In genomic region chrX:104376937-104377336, GRCh38 we compare ENCODE assay signal across 18 cellular contexts.
DNase-seq lines count a peak whose midpoint lies in the region; ATAC-seq and TF ChIP-seq lines count a peak whose summit lies in the region.
"Had no signal": no experiment of that assay in that cellular context is flagged by ENCODE, and none has a peak within 500 bp of the region (broad histone marks: within the 10 kb centered on the region; RNA-seq: fewer than 3 reads in every experiment).

No MANE protein-coding gene starts in this region.

- TF ChIP-seq CTCF in mammary epithelial cell (conservative IDR thresholded peaks at IDR 0.05 in 1 of 2, IDR thresholded peaks at IDR 0.05 in 1 of 2; ENCODE audit: extremely low read depth in 1 of 2, insufficient read depth in 1 of 2, low read depth in 1 of 2, low read length in 2 of 2) (no peak), breast epithelium (IDR thresholded peaks at IDR 0.05) (no peak), epithelial cell of esophagus (IDR thresholded peaks at IDR 0.05; ENCODE audit: insufficient read depth, low read depth, low read length, missing control alignments) (no peak), foreskin keratinocyte (conservative IDR thresholded peaks at IDR 0.05) (no peak)

- no peaks in the 10 kb centered on the region for H3K36me3 ChIP-seq in mammary epithelial cell (ENCODE audit: insufficient read depth, low read length)
- H3K36me3 ChIP-seq in breast epithelium = no peaks in the 10 kb centered on the region
- H3K36me3 ChIP-seq: BLaER1 treated with 17β-estradiol and CSF1 and Interleukin-3, amounts not matched to agents 10 nM and 100 nM had no signal

- H3K9me3 ChIP-seq in mammary epithelial cell (replicated peaks; ENCODE audit: insufficient read depth, low read length) = no peaks in the 10 kb centered on the region
- no peaks in the 10 kb centered on the region for H3K9me3 ChIP-seq in breast epithelium
- H3K9me3 ChIP-seq: A549; BLaER1 treated with 17β-estradiol and CSF1 and Interleukin-3, amounts not matched to agents 10 nM and 100 nM; Caco-2 had no signal

- dilution Hi-C loops in mammary epithelial cell (cut with HindIII; ENCODE audit: low sequenced_read_pairs) = no loop called here

- H3K27me3 ChIP-seq in mammary epithelial cell (ENCODE audit: insufficient read depth, low read length) (no peaks in the 10 kb centered on the region), breast epithelium (peaks cover 0 to 52% of the 10 kb centered on the region in 2 donors), foreskin keratinocyte (no peaks in the 10 kb centered on the region)
- H3K27me3 ChIP-seq: BLaER1 treated with 17β-estradiol and CSF1 and Interleukin-3, amounts not matched to agents 10 nM and 100 nM had no signal

- intact Hi-C loops in mammary epithelial cell (cut with micrococcal nuclease) = no loop called here
- intact Hi-C loops in breast epithelium (cut with DNase I; ENCODE audit: low total_unique reads) = no loop called here
- intact Hi-C loops in Right ventricle myocardium superior (cut with DNase I) = no loop called here

- BruUV-seq in mammary epithelial cell (replicated peaks; lab: Mats Ljungman, UMichigan) = no TSS peak

- no peak for TF ChIP-seq POLR2A in breast epithelium (IDR thresholded peaks at IDR 0.05)

- H3K27ac ChIP-seq in mammary epithelial cell (ENCODE audit: insufficient read depth, low read depth, low read length) (no peak overlapping the region), breast epithelium (no peak overlapping the region), foreskin keratinocyte (no peak overlapping the region)
- H3K27ac ChIP-seq: 22Rv1; A549; BLaER1 treated with 17β-estradiol and CSF1 and Interleukin-3, amounts not matched to agents 10 nM and 100 nM; C4-2B had no signal

- no peak overlapping the region for H3K9ac ChIP-seq in mammary epithelial cell (ENCODE audit: insufficient read depth, low read length)
- H3K9ac ChIP-seq: BLaER1 treated with 17β-estradiol and CSF1 and Interleukin-3, amounts not matched to agents 10 nM and 100 nM had no signal

- H2AFZ ChIP-seq in mammary epithelial cell (ENCODE audit: low read depth, low read length) = peak overlapping the region; percentile 81

- in situ Hi-C loops in mammary epithelial cell (cut with MboI; ENCODE audit: low sequenced_read_pairs in 2 of 2) = no loop called here

- no peak overlapping the region for H3K4me2 ChIP-seq in mammary epithelial cell (ENCODE audit: insufficient read depth, low read depth, low read length)
- H3K4me2 ChIP-seq: A549; BLaER1 treated with 17β-estradiol and CSF1 and Interleukin-3, amounts not matched to agents 10 nM and 100 nM had no signal

- H3K4me3 ChIP-seq in mammary epithelial cell (replicated peaks in 1 of 3; ENCODE audit: insufficient read depth in 1 of 3, low read depth in 2 of 3, low read length in 3 of 3) (no peak overlapping the region), breast epithelium (no peak overlapping the region), epithelial cell of esophagus (ENCODE audit: low read length) (no peak overlapping the region)
- H3K4me3 ChIP-seq: A549; BLaER1 treated with 17β-estradiol and CSF1 and Interleukin-3, amounts not matched to agents 10 nM and 100 nM had no signal

- no peaks in the 10 kb centered on the region for H4K20me1 ChIP-seq in mammary epithelial cell (ENCODE audit: insufficient read depth, low read length)
- H4K20me1 ChIP-seq: BLaER1 treated with 17β-estradiol and CSF1 and Interleukin-3, amounts not matched to agents 10 nM and 100 nM had no signal

- H3K4me1 ChIP-seq in mammary epithelial cell (ENCODE audit: insufficient read depth, low read length) (no peaks in the 10 kb centered on the region), breast epithelium (no peaks in the 10 kb centered on the region), foreskin keratinocyte (no peaks in the 10 kb centered on the region)
- H3K4me1 ChIP-seq: A549; BLaER1 treated with 17β-estradiol and CSF1 and Interleukin-3, amounts not matched to agents 10 nM and 100 nM; Caco-2 had no signal

- CTCF ChIA-PET in mammary epithelial cell (lab: Charles Lee; ENCODE audit: low non-redundant PET) = no interaction called here

- DNase-seq in mammary epithelial cell (peak; percentile 31), breast epithelium (ENCODE audit: low spot score in 2 of 2) (no peak), epithelial cell of esophagus (ENCODE audit: low read depth) (peak; percentile 37), foreskin keratinocyte (peak in 1 of 2 donors; percentile 63), NCI-H187 (lab: John Stamatoyannopoulos, UW) (no peak), Right ventricle myocardium superior (no peak)
- DNase-seq: AML-193; Caco-2; Calu3; CD4-positive, alpha-beta T cell; CD8-positive, alpha-beta T cell; DMS79 treated with DMSO at 0.1 percent for 48 hours; GF-D8 had no signal

- WGBS in mammary epithelial cell (ENCODE audit: low coverage, missing lambda C conversion rate) = 31% methylated on average over 2 of the region's 2 CpGs

- ATAC-seq in foreskin keratinocyte (peak; percentile 55), GM21423 (IDR thresholded peaks at IDR 0.05; ENCODE audit: unreplicated experiment) (no peak), Right ventricle myocardium superior (ENCODE audit: poor library complexity) (no peak)
- ATAC-seq: A549; CD8-positive, alpha-beta T cell had no signal

- no peaks in the 10 kb centered on the region for H3K79me2 ChIP-seq in mammary epithelial cell (ENCODE audit: insufficient read depth, low read length)

Comparison
In these comparisons a context has a peak if more than half of its experiments do, and no peak if none do; other contexts are left out.
1. DNase-seq: peak in mammary epithelial cell (single experiment) and epithelial cell of esophagus (single experiment); none in breast epithelium (0 of 2), NCI-H187 (0 of 2) and Right ventricle myocardium superior (single experiment).